ENCODE assay signal across 1 cellular context in genomic region chr7:130070900-130071622, GRCh38.
TF ChIP-seq lines count a peak whose summit lies in the region.

No MANE protein-coding gene starts in this region.

TF ChIP-seq in SK-N-SH, 30 proteins besides CTCF, POLR2A, EP300 and RAD21 (continued from another document):
- TF ChIP-seq REST (IDR thresholded peaks at IDR 0.05; ENCODE audit: low read depth, low read length) (no peak), FOSL2 (IDR thresholded peaks at IDR 0.05; ENCODE audit: borderline replicate concordance, low read depth) (no peak)
